8 cellular contexts compared by ENCODE assay signal in the genomic region with DNA sequence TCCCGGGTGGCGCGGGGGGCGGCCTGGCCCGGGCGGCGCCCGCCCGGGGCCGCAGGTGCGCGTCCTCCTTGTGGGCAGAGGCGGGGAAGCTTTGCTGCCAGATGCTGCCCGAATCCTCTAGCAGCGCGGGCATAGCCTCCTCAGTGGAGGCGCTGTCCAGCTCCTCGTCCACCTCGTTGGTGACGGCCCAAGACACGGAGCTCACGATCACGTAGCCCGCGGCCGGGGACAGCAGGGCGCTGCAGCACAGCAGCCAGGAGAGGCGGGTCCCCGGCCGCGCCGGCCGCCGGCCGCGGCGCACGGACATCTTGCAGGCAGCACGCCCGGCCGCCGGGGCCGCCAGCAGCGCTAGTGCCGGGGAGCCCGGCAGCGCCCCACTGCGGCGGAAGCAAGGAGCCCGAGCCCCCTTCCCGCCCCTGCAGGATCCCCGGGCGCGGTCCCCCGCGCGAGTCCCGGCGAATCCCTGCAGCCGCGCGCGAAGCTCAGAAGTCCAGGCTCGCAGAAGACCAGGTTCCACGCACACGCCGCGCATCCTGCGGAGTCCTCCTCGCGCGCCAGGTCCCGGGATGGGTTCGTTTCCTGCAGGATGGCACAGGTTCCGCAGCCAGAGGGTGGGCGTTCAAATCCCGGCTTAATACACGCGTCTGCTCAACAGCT. TPM values are rescaled to one million over a fixed set of nuclear protein-coding genes. Genes with fewer than 3 reads are reported as not detected.
DNase-seq lines count a peak whose midpoint lies in the region; ATAC-seq and TF ChIP-seq lines count a peak whose summit lies in the region.

CREG2 (minus strand) TSS at position 353 of the 657 bp plus-strand sequence; CDS start at position 307, 46 bp downstream.

- peak within 1 kb of the TSS; percentile 82 for H3K9ac ChIP-seq in NT2/D1 (ENCODE audit: insufficient read length, low read depth)

- H3K9me3 ChIP-seq in NT2/D1 (ENCODE audit: insufficient read depth, low read length), result no peaks in the 10 kb centered on the region

- peaks cover 56% of the 10 kb centered on the region for H3K27me3 ChIP-seq in NT2/D1 (ENCODE audit: insufficient read depth, insufficient read length)

- DNase-seq in NCI-H2107 (lab: John Stamatoyannopoulos, UW) (peak; percentile 10), NCI-H2107 treated with DMSO at 0.1 percent for 48 hours (lab: John Stamatoyannopoulos, UW; ENCODE audit: unreplicated experiment) (no peak), NT2/D1 (ENCODE audit: low read depth, low spot score) (peak; percentile 55), fibroblast of pulmonary artery (ENCODE audit: low read depth) (peak; percentile 56), natural killer cell (peak; percentile 35), AML-193 (lab: John Stamatoyannopoulos, UW) (no peak)
- DNase-seq in activated T-helper 2 cell treated with anti-CD3 and anti-CD28 coated beads, Interferon-gamma antibody, Interleukin-2, Interleukin-4, amounts not matched to agents 10 μg/mL and 5 μg/mL and 100 μg/mL, durations not matched to agents 14 hours and 24 hours and 36 hours (ENCODE audit: low spot score), result peak; percentile 56
- peak; percentile 68 for DNase-seq in stimulated activated naive CD8-positive, alpha-beta T cell treated with anti-CD3 and anti-CD28 coated beads, Interleukin-15, Interleukin-2, amounts not matched to agents 100 U/mL and 50 U/mL, for 24 hours

- H3K4me1 ChIP-seq in NT2/D1 (ENCODE audit: insufficient read depth, insufficient read length), result peaks cover 2% of the 10 kb centered on the region

- peak; percentile 82 to 90 (median 86) for ATAC-seq in natural killer cell
- peak; percentile 82 for ATAC-seq in stimulated activated naive CD8-positive, alpha-beta T cell treated with anti-CD3 and anti-CD28 coated beads, Interleukin-15, Interleukin-2, amounts not matched to agents 100 U/mL and 50 U/mL, for 24 hours

- no peaks in the 10 kb centered on the region for H3K4me1 Mint-ChIP-seq in activated T-helper 2 cell treated with anti-CD3 and anti-CD28 coated beads, Interferon-gamma antibody, Interleukin-2, Interleukin-4, amounts not matched to agents 10 μg/mL and 5 μg/mL and 100 μg/mL, durations not matched to agents 14 hours and 24 hours and 36 hours (ENCODE audit: low read depth)
- H3K4me1 Mint-ChIP-seq in natural killer cell, result peaks cover 5 to 6% of the 10 kb centered on the region in 2 donors

- intact Hi-C loops in activated T-helper 2 cell treated with anti-CD3 and anti-CD28 coated beads, Interferon-gamma antibody, Interleukin-2, Interleukin-4, amounts not matched to agents 10 μg/mL and 5 μg/mL and 100 μg/mL, durations not matched to agents 14 hours and 24 hours and 36 hours (cut with micrococcal nuclease), result loop anchor here (5.0 to 10.0 kb wide), 2 partner anchors 132 to 375 kb away; partner anchors contain the start of gene CNOT11
- intact Hi-C loops in natural killer cell (cut with micrococcal nuclease), result no loop called here

- H3K4me3 ChIP-seq in NT2/D1 (ENCODE audit: insufficient read length, low read depth) (peak within 1 kb of the TSS; percentile 59), fibroblast of pulmonary artery (replicated peaks; ENCODE audit: low read depth, low read length) (peak within 1 kb of the TSS; percentile 45)

- TF ChIP-seq CTCF in fibroblast of pulmonary artery (IDR thresholded peaks at IDR 0.05; ENCODE audit: low read length, missing control alignments), result peak; percentile 21
- TF ChIP-seq CTCF in natural killer cell (IDR thresholded peaks at IDR 0.05), result peak; percentile 58

- H3K36me3 ChIP-seq in NT2/D1 (ENCODE audit: insufficient read depth, insufficient read length, low read length), result no peaks in the 10 kb centered on the region

- no peaks in the 10 kb centered on the region for H3K9me3 Mint-ChIP-seq in activated T-helper 2 cell treated with anti-CD3 and anti-CD28 coated beads, Interferon-gamma antibody, Interleukin-2, Interleukin-4, amounts not matched to agents 10 μg/mL and 5 μg/mL and 100 μg/mL, durations not matched to agents 14 hours and 24 hours and 36 hours
- H3K9me3 Mint-ChIP-seq in natural killer cell, result no peaks in the 10 kb centered on the region

- peaks cover 64% of the 10 kb centered on the region for H3K27me3 Mint-ChIP-seq in activated T-helper 2 cell treated with anti-CD3 and anti-CD28 coated beads, Interferon-gamma antibody, Interleukin-2, Interleukin-4, amounts not matched to agents 10 μg/mL and 5 μg/mL and 100 μg/mL, durations not matched to agents 14 hours and 24 hours and 36 hours (ENCODE audit: low read depth)
- H3K27me3 Mint-ChIP-seq in natural killer cell (ENCODE audit: low read depth in 2 of 2), result peaks cover 32 to 72% of the 10 kb centered on the region in 2 donors

- no peaks in the 10 kb centered on the region for H3K36me3 Mint-ChIP-seq in activated T-helper 2 cell treated with anti-CD3 and anti-CD28 coated beads, Interferon-gamma antibody, Interleukin-2, Interleukin-4, amounts not matched to agents 10 μg/mL and 5 μg/mL and 100 μg/mL, durations not matched to agents 14 hours and 24 hours and 36 hours (ENCODE audit: low read depth)
- no peaks in the 10 kb centered on the region for H3K36me3 Mint-ChIP-seq in natural killer cell

- H3K4me3 Mint-ChIP-seq in activated T-helper 2 cell treated with anti-CD3 and anti-CD28 coated beads, Interferon-gamma antibody, Interleukin-2, Interleukin-4, amounts not matched to agents 10 μg/mL and 5 μg/mL and 100 μg/mL, durations not matched to agents 14 hours and 24 hours and 36 hours (ENCODE audit: low read depth), result peak within 1 kb of the TSS; percentile 66
- H3K4me3 Mint-ChIP-seq in natural killer cell, result peak within 1 kb of the TSS; percentile 80

- no peak within 1 kb of the TSS for H3K27ac Mint-ChIP-seq in activated T-helper 2 cell treated with anti-CD3 and anti-CD28 coated beads, Interferon-gamma antibody, Interleukin-2, Interleukin-4, amounts not matched to agents 10 μg/mL and 5 μg/mL and 100 μg/mL, durations not matched to agents 14 hours and 24 hours and 36 hours
- no peak within 1 kb of the TSS for H3K27ac Mint-ChIP-seq in natural killer cell

RNA-seq across cellular contexts. Expression of gene CREG2, which starts in this region (rescaled TPM):
- not detected in 2 replicates for total RNA-seq in activated T-helper 2 cell treated with anti-CD3 and anti-CD28 coated beads, Interferon-gamma antibody, Interleukin-2, Interleukin-4, amounts not matched to agents 10 μg/mL and 5 μg/mL and 100 μg/mL, durations not matched to agents 14 hours and 24 hours and 36 hours
- not detected for total RNA-seq in natural killer cell

Comparison
In these comparisons a context has a peak if more than half of its experiments do, and no peak if none do; other contexts are left out.
1. DNase-seq: peak in NCI-H2107 (single experiment), NT2/D1 (single experiment), fibroblast of pulmonary artery (single experiment) and stimulated activated naive CD8-positive, alpha-beta T cell treated with anti-CD3 and anti-CD28 coated beads, Interleukin-15, Interleukin-2, amounts not matched to agents 100 U/mL and 50 U/mL, for 24 hours (single experiment); none in NCI-H2107 treated with DMSO at 0.1 percent for 48 hours (single experiment) and AML-193 (0 of 2).
2. Peak in DNase-seq in activated T-helper 2 cell treated with anti-CD3 and anti-CD28 coated beads, Interferon-gamma antibody, Interleukin-2, Interleukin-4, amounts not matched to agents 10 μg/mL and 5 μg/mL and 100 μg/mL, durations not matched to agents 14 hours and 24 hours and 36 hours; RNA of the gene not detected or under 1 TPM.
3. Peak in DNase-seq and ATAC-seq in natural killer cell; RNA of the gene not detected or under 1 TPM.